In genomic region chr11:117877120-117877784, GRCh38 we compare ENCODE assay signal across 9 cellular contexts. TPM values are rescaled to one million over a fixed set of nuclear protein-coding genes. Genes with fewer than 3 reads are reported as not detected.
DNase-seq lines count a peak whose midpoint lies in the region; ATAC-seq and TF ChIP-seq lines count a peak whose summit lies in the region.
"Had no signal": no experiment of that assay in that cellular context is flagged by ENCODE, and none has a peak within 500 bp of the region (broad histone marks: within the 10 kb centered on the region; RNA-seq: fewer than 3 reads in every experiment).

No MANE protein-coding gene starts in this region.

- no peak overlapping the region for H3K27ac ChIP-seq in SK-N-MC
- H3K27ac ChIP-seq in psoas muscle: peak overlapping the region; percentile 55

- intact Hi-C loops in left ventricle myocardium superior (cut with micrococcal nuclease) (no loop called here), psoas muscle (cut with DNase I) (no loop called here)

- WGBS in psoas muscle, 3 donors: 25 to 33% (median 27%) methylated on average over 12 of the region's 12 CpGs

- H3K9ac ChIP-seq in SK-N-MC (ENCODE audit: insufficient read length): no peak overlapping the region

- H3K36me3 ChIP-seq in SK-N-MC (ENCODE audit: insufficient read depth, low read length) (no peaks in the 10 kb centered on the region), psoas muscle (ENCODE audit: insufficient read depth in 1 of 2, low read depth in 1 of 2) (no peaks in the 10 kb centered on the region)

- DNase-seq in ELF-1 (ENCODE audit: low read depth, low spot score) (peak; percentile 32), SK-N-MC (ENCODE audit: low read depth, low spot score) (no peak), left ventricle myocardium superior (peak; percentile 68), psoas muscle (no peak), NCI-H187 (lab: John Stamatoyannopoulos, UW) (no peak)
- DNase-seq in activated CD4-positive, CD25-positive, alpha-beta regulatory T cell (lab: John Stamatoyannopoulos, UW): no peak

- peak; percentile 61 for ATAC-seq in left ventricle myocardium superior
- ATAC-seq in psoas muscle: peak in 1 of 4 donors; percentile 20
- ATAC-seq in GM18520 (IDR thresholded peaks at IDR 0.05; ENCODE audit: unreplicated experiment): no peak
- no peak for ATAC-seq in HG03432 (IDR thresholded peaks at IDR 0.05; ENCODE audit: unreplicated experiment)
- ATAC-seq: GM12878 had no signal

- no peaks in the 10 kb centered on the region for H3K4me1 ChIP-seq in psoas muscle

- H3K27me3 ChIP-seq in psoas muscle (ENCODE audit: insufficient read depth in 3 of 3, low read length in 2 of 3): peaks cover 0 to 75% (median 27%) of the 10 kb centered on the region in 3 donors

- no peak for TF ChIP-seq CTCF in psoas muscle (IDR thresholded peaks at IDR 0.05)

- H3K9me3 ChIP-seq in SK-N-MC (ENCODE audit: low read depth, low read length): no peaks in the 10 kb centered on the region
- H3K9me3 ChIP-seq in psoas muscle: no peaks in the 10 kb centered on the region

- peak overlapping the region; percentile 80 for H3K4me3 ChIP-seq in SK-N-MC
- peak overlapping the region; percentile 68 for H3K4me3 ChIP-seq in psoas muscle
- H3K4me3 ChIP-seq: GM12878 had no signal

RNA-seq across cellular contexts. Expression of gene FXYD6, which starts 0.8 kb away (rescaled TPM):
- total RNA-seq in left ventricle myocardium superior: 35.4 TPM
- total RNA-seq in psoas muscle: 10 to 100 TPM; 10.8 to 27.9 (median 11.5) TPM
- polyA plus RNA-seq in psoas muscle: 10 to 100 TPM; 14.0 to 17.5 (median 14.8) TPM

RNA-seq across cellular contexts. Expression of gene TMPRSS13, which starts 52.0 kb away (rescaled TPM):
- total RNA-seq in left ventricle myocardium superior (0.15 TPM), psoas muscle (not detected)
- polyA plus RNA-seq in psoas muscle: not detected

RNA-seq across cellular contexts. Expression of gene FXYD2, which starts 52.7 kb away (rescaled TPM):
- total RNA-seq in left ventricle myocardium superior (1.4 TPM), psoas muscle (under 1 TPM in 2 of 4 donors, not detected in 2; 0.42 to 0.69 TPM)
- under 1 TPM; 0.17 to 0.49 (median 0.24) TPM for polyA plus RNA-seq in psoas muscle

Comparison
In these comparisons a context has a peak if more than half of its experiments do, and no peak if none do; other contexts are left out.
1. DNase-seq: peak in ELF-1 (single experiment) and left ventricle myocardium superior (single experiment); none in SK-N-MC (single experiment), psoas muscle (0 of 2), activated CD4-positive, CD25-positive, alpha-beta regulatory T cell (0 of 4) and NCI-H187 (0 of 2).